8 cellular contexts compared by ENCODE assay signal in genomic region chr20:5749512-5750490, GRCh38. TPM values are rescaled to one million over a fixed set of nuclear protein-coding genes. Genes with fewer than 3 reads are reported as not detected.
DNase-seq lines count a peak whose midpoint lies in the region; ATAC-seq and TF ChIP-seq lines count a peak whose summit lies in the region.

Gene SHLD1, plus strand, starts transcription at chr20:5750401. Its CDS starts 22,465 bp downstream, at chr20:5772866.

- WGBS in aorta, 2 donors = 48% methylated on average over 33 of the region's 33 CpGs

- H3K36me3 ChIP-seq in rectal smooth muscle tissue (ENCODE audit: control insufficient read depth, insufficient read depth, low read length) = no peaks in the 10 kb centered on the region
- H3K36me3 ChIP-seq in aorta (ENCODE audit: control insufficient read depth in 1 of 2, insufficient read depth in 2 of 2, low read length in 1 of 2) = no peaks in the 10 kb centered on the region

- TF ChIP-seq POLR2A in GM15510 (IDR thresholded peaks at IDR 0.05; ENCODE audit: borderline replicate concordance, extremely low read depth, insufficient read length) = peak; percentile 49

- ATAC-seq in HG02885 (IDR thresholded peaks at IDR 0.05; ENCODE audit: poor library complexity, unreplicated experiment) = peak; percentile 92
- ATAC-seq in aorta (ENCODE audit: low FRiP score) = peak; percentile 95

- H3K4me1 ChIP-seq in rectal smooth muscle tissue (ENCODE audit: control insufficient read depth, insufficient read depth, low read length) (no peaks in the 10 kb centered on the region), aorta (ENCODE audit: control insufficient read depth in 1 of 2, insufficient read depth in 2 of 2, low read length in 2 of 2) (no peaks in the 10 kb centered on the region)

- intact Hi-C loops in T-helper 2 cell treated with Interferon-gamma antibody and Interleukin-4, amounts not matched to agents 100 ng/mL and 5 ng/mL, for 36 hours (cut with micrococcal nuclease) = loop anchor here (1.0 kb wide), 1 partner anchor 36 kb away; no protein-coding TSS in a partner anchor
- intact Hi-C loops in aorta (cut with DNase I) = loop anchor here in 1 of 2 donors (5.0 kb wide), 1 partner anchor 198 kb away; no protein-coding TSS in a partner anchor

- no peaks in the 10 kb centered on the region for H3K9me3 ChIP-seq in aorta (ENCODE audit: control insufficient read depth, low read length)

- H3K27me3 ChIP-seq in rectal smooth muscle tissue (ENCODE audit: control insufficient read depth, insufficient read depth, low read length) (no peaks in the 10 kb centered on the region), aorta (ENCODE audit: control insufficient read depth in 1 of 2, insufficient read depth in 2 of 2, low read length in 1 of 2) (no peaks in the 10 kb centered on the region)

- H3K4me3 ChIP-seq in rectal smooth muscle tissue (ENCODE audit: low read length) (peak within 1 kb of the TSS; percentile 88), aorta (ENCODE audit: low read length in 2 of 2) (peak within 1 kb of the TSS; percentile 44 to 65)

- DNase-seq in NCI-H187 (lab: John Stamatoyannopoulos, UW) = peak; percentile 75 to 83
- DNase-seq in anterior cingulate cortex (lab: John Stamatoyannopoulos, UW) = peak in 57 of 58 donors; percentile 37 to 93 (median 79)
- DNase-seq in hepatic stellate cell (ENCODE audit: low spot score) = peak; percentile 78
- DNase-seq in aorta = peak; percentile 90 to 91

- H3K27ac ChIP-seq in rectal smooth muscle tissue (ENCODE audit: low read depth, low read length) (peak within 1 kb of the TSS; percentile 76), aorta (ENCODE audit: low read depth in 1 of 2, low read length in 2 of 2) (peak within 1 kb of the TSS; percentile 47)

- no peak within 1 kb of the TSS for H3K9ac ChIP-seq in rectal smooth muscle tissue (ENCODE audit: low read length)

RNA-seq across cellular contexts. Expression of gene SHLD1, which starts in this region (rescaled TPM):
- total RNA-seq in T-helper 2 cell treated with Interferon-gamma antibody and Interleukin-4, amounts not matched to agents 100 ng/mL and 5 ng/mL, for 36 hours = 14.8 and 15.0 TPM in 2 replicates
- total RNA-seq in aorta = 1 to 10 TPM; 2.9 to 5.2 TPM
- polyA plus RNA-seq in aorta = 1 to 10 TPM; 2.3 to 9.5 TPM

Comparison
In these comparisons a context has a peak if more than half of its experiments do, and no peak if none do; other contexts are left out.
1. Peak in every context shown above with its lines: DNase-seq, ATAC-seq, H3K4me3 ChIP-seq and H3K27ac ChIP-seq.